Comparison of ENCODE assay signal across 1 cellular context in the genomic region with DNA sequence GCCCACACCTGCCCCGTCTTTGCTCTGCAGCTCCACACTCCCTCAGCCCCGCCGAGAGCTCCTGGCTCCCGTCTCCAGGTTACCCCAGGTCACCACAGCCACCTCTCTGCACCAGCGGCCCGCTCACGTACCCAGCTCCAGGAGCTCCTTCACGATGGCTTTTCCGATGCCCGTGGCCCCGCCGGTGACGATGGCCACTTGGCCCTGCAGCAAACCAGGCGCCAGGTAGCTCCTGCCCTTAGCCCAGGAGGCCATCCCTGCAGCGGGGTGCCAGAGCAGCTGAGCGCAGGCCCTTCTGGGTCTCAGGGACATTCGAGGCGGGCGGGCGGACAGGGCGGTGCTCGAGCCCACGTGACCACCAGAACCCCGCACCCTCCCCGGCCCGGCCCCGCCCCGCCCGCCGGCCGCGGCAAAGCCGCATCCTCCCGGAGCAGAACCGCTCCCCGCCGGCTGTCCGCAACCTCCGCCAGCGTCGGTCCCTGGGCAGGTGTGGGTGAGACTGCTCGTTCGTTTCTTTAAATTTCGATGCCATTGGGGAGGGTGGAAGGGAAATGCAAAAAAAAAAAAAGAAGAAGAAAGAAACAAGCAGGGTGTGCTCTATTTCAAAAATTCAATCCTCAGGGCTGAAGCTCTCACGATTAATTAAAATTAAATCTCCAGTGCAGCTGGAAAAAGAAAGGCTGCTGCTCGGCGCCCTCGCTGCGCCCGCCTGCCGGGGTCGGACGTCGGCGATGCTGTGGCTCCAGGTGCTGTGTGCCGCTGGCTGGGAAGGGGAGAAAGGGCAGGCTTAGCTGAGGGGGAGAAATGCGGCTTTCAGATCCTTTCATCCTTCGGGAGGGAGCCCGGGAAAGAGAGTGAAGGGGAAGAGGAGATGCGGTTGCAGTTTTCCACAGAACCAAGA.
TF ChIP-seq lines count a peak whose summit lies in the region.

A gene (minus strand): TSS at position 323 of the 901 bp plus-strand sequence. CDS start 68 bp downstream, at position 255.
A gene with protein sequence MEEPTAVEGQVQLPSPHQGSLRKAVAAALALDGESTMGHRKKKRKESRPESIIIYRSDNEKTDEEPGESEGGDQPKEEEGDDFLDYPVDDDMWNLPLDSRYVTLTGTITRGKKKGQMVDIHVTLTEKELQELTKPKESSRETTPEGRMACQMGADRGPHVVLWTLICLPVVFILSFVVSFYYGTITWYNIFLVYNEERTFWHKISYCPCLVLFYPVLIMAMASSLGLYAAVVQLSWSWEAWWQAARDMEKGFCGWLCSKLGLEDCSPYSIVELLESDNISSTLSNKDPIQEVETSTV (plus strand): TSS at position 433 of the 901 bp plus-strand sequence. CDS start 14,045 bp downstream, outside the sequence.

TF ChIP-seq in HepG2, 621 proteins besides CTCF, POLR2A, EP300 and RAD21 (continued from another document and continues in another):
- TF ChIP-seq, protein P1, sequence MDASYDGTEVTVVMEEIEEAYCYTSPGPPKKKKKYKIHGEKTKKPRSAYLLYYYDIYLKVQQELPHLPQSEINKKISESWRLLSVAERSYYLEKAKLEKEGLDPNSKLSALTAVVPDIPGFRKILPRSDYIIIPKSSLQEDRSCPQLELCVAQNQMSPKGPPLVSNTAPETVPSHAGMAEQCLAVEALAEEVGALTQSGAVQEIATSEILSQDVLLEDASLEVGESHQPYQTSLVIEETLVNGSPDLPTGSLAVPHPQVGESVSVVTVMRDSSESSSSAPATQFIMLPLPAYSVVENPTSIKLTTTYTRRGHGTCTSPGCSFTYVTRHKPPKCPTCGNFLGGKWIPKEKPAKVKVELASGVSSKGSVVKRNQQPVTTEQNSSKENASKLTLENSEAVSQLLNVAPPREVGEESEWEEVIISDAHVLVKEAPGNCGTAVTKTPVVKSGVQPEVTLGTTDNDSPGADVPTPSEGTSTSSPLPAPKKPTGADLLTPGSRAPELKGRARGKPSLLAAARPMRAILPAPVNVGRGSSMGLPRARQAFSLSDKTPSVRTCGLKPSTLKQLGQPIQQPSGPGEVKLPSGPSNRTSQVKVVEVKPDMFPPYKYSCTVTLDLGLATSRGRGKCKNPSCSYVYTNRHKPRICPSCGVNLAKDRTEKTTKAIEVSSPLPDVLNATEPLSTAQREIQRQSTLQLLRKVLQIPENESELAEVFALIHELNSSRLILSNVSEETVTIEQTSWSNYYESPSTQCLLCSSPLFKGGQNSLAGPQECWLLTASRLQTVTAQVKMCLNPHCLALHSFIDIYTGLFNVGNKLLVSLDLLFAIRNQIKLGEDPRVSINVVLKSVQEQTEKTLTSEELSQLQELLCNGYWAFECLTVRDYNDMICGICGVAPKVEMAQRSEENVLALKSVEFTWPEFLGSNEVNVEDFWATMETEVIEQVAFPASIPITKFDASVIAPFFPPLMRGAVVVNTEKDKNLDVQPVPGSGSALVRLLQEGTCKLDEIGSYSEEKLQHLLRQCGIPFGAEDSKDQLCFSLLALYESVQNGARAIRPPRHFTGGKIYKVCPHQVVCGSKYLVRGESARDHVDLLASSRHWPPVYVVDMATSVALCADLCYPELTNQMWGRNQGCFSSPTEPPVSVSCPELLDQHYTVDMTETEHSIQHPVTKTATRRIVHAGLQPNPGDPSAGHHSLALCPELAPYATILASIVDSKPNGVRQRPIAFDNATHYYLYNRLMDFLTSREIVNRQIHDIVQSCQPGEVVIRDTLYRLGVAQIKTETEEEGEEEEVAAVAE (CRISPR knock-in tag; IDR thresholded peaks at IDR 0.05; ENCODE audit: borderline replicate concordance), result no peak; the same call in 1 of the 2 replicates
- TF ChIP-seq, protein P2, sequence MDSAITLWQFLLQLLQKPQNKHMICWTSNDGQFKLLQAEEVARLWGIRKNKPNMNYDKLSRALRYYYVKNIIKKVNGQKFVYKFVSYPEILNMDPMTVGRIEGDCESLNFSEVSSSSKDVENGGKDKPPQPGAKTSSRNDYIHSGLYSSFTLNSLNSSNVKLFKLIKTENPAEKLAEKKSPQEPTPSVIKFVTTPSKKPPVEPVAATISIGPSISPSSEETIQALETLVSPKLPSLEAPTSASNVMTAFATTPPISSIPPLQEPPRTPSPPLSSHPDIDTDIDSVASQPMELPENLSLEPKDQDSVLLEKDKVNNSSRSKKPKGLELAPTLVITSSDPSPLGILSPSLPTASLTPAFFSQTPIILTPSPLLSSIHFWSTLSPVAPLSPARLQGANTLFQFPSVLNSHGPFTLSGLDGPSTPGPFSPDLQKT (CRISPR knock-in tag; IDR thresholded peaks at IDR 0.05; ENCODE audit: borderline replicate concordance), result no peak
- TF ChIP-seq, protein P3, sequence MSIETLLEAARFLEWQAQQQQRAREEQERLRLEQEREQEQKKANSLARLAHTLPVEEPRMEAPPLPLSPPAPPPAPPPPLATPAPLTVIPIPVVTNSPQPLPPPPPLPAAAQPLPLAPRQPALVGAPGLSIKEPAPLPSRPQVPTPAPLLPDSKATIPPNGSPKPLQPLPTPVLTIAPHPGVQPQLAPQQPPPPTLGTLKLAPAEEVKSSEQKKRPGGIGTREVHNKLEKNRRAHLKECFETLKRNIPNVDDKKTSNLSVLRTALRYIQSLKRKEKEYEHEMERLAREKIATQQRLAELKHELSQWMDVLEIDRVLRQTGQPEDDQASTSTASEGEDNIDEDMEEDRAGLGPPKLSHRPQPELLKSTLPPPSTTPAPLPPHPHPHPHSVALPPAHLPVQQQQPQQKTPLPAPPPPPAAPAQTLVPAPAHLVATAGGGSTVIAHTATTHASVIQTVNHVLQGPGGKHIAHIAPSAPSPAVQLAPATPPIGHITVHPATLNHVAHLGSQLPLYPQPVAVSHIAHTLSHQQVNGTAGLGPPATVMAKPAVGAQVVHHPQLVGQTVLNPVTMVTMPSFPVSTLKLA (IDR thresholded peaks at IDR 0.05), result 0 out of 2 replicates have a peak, but pooled peaks have one; percentile 15
- no peak; the same call in 1 of the 2 replicates for TF ChIP-seq ZBTB3 (CRISPR knock-in tag; IDR thresholded peaks at IDR 0.05; ENCODE audit: borderline replicate concordance, low read depth)
- TF ChIP-seq, protein P4, sequence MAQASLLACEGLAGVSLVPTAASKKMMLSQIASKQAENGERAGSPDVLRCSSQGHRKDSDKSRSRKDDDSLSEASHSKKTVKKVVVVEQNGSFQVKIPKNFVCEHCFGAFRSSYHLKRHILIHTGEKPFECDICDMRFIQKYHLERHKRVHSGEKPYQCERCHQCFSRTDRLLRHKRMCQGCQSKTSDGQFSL (CRISPR knock-in tag; IDR thresholded peaks at IDR 0.05), result no peak
- TF ChIP-seq ZNF143 (CRISPR knock-in tag; IDR thresholded peaks at IDR 0.05), result peak; percentile 64; the same call in 1 of the 2 replicates
- TF ChIP-seq, protein P5, sequence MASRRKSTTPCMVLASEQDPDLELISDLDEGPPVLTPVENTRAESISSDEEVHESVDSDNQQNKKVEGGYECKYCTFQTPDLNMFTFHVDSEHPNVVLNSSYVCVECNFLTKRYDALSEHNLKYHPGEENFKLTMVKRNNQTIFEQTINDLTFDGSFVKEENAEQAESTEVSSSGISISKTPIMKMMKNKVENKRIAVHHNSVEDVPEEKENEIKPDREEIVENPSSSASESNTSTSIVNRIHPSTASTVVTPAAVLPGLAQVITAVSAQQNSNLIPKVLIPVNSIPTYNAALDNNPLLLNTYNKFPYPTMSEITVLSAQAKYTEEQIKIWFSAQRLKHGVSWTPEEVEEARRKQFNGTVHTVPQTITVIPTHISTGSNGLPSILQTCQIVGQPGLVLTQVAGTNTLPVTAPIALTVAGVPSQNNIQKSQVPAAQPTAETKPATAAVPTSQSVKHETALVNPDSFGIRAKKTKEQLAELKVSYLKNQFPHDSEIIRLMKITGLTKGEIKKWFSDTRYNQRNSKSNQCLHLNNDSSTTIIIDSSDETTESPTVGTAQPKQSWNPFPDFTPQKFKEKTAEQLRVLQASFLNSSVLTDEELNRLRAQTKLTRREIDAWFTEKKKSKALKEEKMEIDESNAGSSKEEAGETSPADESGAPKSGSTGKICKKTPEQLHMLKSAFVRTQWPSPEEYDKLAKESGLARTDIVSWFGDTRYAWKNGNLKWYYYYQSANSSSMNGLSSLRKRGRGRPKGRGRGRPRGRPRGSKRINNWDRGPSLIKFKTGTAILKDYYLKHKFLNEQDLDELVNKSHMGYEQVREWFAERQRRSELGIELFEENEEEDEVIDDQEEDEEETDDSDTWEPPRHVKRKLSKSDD (CRISPR knock-in tag; IDR thresholded peaks at IDR 0.05; ENCODE audit: low read depth), result peak; percentile 32; the same call in 1 of the 2 replicates
- TF ChIP-seq ZNF441 (CRISPR knock-in tag; IDR thresholded peaks at IDR 0.05; ENCODE audit: borderline replicate concordance), result peak; percentile 94
- no peak for TF ChIP-seq ADNP (CRISPR knock-in tag; IDR thresholded peaks at IDR 0.05)
- TF ChIP-seq DR1 (CRISPR knock-in tag; IDR thresholded peaks at IDR 0.05), result peak; percentile 85
- peak; percentile 81; the same call in 1 of the 2 replicates for TF ChIP-seq NFE2L1 (CRISPR knock-in tag; IDR thresholded peaks at IDR 0.05; ENCODE audit: borderline replicate concordance)
- no peak for TF ChIP-seq SRSF9 (IDR thresholded peaks at IDR 0.05; ENCODE audit: borderline replicate concordance, insufficient read depth, low read depth, low read length, poor library complexity, severe bottlenecking)
- TF ChIP-seq ZC3H13 (CRISPR knock-in tag; IDR thresholded peaks at IDR 0.05), result peak; percentile 97
- TF ChIP-seq ZNF432 (CRISPR knock-in tag; IDR thresholded peaks at IDR 0.05; ENCODE audit: borderline replicate concordance), result 0 out of 2 replicates have a peak, but pooled peaks have one; percentile 79
- TF ChIP-seq, protein P6, sequence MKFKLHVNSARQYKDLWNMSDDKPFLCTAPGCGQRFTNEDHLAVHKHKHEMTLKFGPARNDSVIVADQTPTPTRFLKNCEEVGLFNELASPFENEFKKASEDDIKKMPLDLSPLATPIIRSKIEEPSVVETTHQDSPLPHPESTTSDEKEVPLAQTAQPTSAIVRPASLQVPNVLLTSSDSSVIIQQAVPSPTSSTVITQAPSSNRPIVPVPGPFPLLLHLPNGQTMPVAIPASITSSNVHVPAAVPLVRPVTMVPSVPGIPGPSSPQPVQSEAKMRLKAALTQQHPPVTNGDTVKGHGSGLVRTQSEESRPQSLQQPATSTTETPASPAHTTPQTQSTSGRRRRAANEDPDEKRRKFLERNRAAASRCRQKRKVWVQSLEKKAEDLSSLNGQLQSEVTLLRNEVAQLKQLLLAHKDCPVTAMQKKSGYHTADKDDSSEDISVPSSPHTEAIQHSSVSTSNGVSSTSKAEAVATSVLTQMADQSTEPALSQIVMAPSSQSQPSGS (CRISPR knock-in tag; IDR thresholded peaks at IDR 0.05), result peak; percentile 78; the same call in 1 of the 2 replicates
- TF ChIP-seq ZNF547 (CRISPR knock-in tag; IDR thresholded peaks at IDR 0.05), result peak; percentile 95
- peak; percentile 97 for TF ChIP-seq RBFOX2 (IDR thresholded peaks at IDR 0.05; ENCODE audit: low read depth, low read length)
- no peak for TF ChIP-seq SMC3 (IDR thresholded peaks at IDR 0.05; ENCODE audit: low read length)
- TF ChIP-seq, protein P7, sequence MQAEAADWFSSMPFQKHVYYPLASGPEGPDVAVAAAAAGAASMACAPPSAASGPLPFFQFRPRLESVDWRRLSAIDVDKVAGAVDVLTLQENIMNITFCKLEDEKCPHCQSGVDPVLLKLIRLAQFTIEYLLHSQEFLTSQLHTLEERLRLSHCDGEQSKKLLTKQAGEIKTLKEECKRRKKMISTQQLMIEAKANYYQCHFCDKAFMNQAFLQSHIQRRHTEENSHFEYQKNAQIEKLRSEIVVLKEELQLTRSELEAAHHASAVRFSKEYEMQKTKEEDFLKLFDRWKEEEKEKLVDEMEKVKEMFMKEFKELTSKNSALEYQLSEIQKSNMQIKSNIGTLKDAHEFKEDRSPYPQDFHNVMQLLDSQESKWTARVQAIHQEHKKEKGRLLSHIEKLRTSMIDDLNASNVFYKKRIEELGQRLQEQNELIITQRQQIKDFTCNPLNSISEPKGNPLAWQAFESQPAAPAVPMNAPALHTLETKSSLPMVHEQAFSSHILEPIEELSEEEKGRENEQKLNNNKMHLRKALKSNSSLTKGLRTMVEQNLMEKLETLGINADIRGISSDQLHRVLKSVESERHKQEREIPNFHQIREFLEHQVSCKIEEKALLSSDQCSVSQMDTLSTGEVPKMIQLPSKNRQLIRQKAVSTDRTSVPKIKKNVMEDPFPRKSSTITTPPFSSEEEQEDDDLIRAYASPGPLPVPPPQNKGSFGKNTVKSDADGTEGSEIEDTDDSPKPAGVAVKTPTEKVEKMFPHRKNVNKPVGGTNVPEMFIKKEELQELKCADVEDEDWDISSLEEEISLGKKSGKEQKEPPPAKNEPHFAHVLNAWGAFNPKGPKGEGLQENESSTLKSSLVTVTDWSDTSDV (CRISPR knock-in tag; IDR thresholded peaks at IDR 0.05), result peak; percentile 91
- TF ChIP-seq, protein P8, sequence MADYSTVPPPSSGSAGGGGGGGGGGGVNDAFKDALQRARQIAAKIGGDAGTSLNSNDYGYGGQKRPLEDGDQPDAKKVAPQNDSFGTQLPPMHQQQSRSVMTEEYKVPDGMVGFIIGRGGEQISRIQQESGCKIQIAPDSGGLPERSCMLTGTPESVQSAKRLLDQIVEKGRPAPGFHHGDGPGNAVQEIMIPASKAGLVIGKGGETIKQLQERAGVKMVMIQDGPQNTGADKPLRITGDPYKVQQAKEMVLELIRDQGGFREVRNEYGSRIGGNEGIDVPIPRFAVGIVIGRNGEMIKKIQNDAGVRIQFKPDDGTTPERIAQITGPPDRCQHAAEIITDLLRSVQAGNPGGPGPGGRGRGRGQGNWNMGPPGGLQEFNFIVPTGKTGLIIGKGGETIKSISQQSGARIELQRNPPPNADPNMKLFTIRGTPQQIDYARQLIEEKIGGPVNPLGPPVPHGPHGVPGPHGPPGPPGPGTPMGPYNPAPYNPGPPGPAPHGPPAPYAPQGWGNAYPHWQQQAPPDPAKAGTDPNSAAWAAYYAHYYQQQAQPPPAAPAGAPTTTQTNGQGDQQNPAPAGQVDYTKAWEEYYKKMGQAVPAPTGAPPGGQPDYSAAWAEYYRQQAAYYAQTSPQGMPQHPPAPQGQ (CRISPR knock-in tag; IDR thresholded peaks at IDR 0.05; ENCODE audit: borderline replicate concordance), result peak; percentile 92; the same call in 1 of the 2 replicates
- TF ChIP-seq ZSCAN12 (CRISPR knock-in tag; IDR thresholded peaks at IDR 0.05), result no peak
- TF ChIP-seq CCDC6 (CRISPR knock-in tag; IDR thresholded peaks at IDR 0.05), result peak; percentile 90
- peak; percentile 93 for TF ChIP-seq ZNF782 (CRISPR knock-in tag; IDR thresholded peaks at IDR 0.05; ENCODE audit: borderline replicate concordance)
- TF ChIP-seq, protein P9, sequence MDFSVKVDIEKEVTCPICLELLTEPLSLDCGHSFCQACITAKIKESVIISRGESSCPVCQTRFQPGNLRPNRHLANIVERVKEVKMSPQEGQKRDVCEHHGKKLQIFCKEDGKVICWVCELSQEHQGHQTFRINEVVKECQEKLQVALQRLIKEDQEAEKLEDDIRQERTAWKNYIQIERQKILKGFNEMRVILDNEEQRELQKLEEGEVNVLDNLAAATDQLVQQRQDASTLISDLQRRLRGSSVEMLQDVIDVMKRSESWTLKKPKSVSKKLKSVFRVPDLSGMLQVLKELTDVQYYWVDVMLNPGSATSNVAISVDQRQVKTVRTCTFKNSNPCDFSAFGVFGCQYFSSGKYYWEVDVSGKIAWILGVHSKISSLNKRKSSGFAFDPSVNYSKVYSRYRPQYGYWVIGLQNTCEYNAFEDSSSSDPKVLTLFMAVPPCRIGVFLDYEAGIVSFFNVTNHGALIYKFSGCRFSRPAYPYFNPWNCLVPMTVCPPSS (IDR thresholded peaks at IDR 0.05), result no peak
- TF ChIP-seq, protein P10, sequence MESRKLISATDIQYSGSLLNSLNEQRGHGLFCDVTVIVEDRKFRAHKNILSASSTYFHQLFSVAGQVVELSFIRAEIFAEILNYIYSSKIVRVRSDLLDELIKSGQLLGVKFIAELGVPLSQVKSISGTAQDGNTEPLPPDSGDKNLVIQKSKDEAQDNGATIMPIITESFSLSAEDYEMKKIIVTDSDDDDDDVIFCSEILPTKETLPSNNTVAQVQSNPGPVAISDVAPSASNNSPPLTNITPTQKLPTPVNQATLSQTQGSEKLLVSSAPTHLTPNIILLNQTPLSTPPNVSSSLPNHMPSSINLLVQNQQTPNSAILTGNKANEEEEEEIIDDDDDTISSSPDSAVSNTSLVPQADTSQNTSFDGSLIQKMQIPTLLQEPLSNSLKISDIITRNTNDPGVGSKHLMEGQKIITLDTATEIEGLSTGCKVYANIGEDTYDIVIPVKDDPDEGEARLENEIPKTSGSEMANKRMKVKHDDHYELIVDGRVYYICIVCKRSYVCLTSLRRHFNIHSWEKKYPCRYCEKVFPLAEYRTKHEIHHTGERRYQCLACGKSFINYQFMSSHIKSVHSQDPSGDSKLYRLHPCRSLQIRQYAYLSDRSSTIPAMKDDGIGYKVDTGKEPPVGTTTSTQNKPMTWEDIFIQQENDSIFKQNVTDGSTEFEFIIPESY (CRISPR knock-in tag; IDR thresholded peaks at IDR 0.05), result no peak
